Comparison of ENCODE assay signal across 18 cellular contexts in the genomic region with DNA sequence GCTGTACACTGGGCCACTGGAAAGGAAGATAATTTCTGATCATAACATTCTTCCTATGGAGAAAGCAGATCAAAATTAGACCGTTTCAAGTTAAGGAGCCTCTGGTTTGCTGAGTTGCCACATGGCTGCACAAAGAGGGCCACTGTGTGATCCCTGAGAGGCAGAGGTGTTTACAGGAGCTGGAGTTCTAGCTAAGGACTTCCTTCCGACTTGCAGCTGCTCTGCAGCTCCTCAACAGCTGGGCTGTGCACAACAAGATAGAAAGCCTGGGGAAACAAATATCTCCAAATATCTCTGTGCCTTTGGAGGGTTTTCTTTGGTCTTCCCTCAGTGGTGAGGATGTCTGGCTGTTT. TPM values are rescaled to one million over a fixed set of nuclear protein-coding genes. Genes with fewer than 3 reads are reported as not detected.
A peak's percentile ranks its signal among the peaks of the same experiment; 100 is the strongest.
DNase-seq lines count a peak whose midpoint lies in the region; ATAC-seq and TF ChIP-seq lines count a peak whose summit lies in the region.
"Had no signal": no experiment of that assay in that cellular context is flagged by ENCODE, and none has a peak within 500 bp of the region (broad histone marks: within the 10 kb centered on the region; RNA-seq: fewer than 3 reads in every experiment).

No MANE protein-coding gene starts in this region.

- DNase-seq in DMS 273 (lab: John Stamatoyannopoulos, UW; ENCODE audit: unreplicated experiment) (peak; percentile 45), DMS 273 treated with DMSO at 0.1 percent for 48 hours (lab: John Stamatoyannopoulos, UW) (no peak), RWPE1 (ENCODE audit: low spot score) (no peak), sciatic nerve (ENCODE audit: low spot score) (no peak), prostate gland (ENCODE audit: low spot score) (no peak), D341Med (ENCODE audit: low spot score) (no peak)
- DNase-seq: activated CD8-positive, alpha-beta T cell treated with anti-CD3 and anti-CD28 coated beads for 36 hours; activated effector memory CD4-positive, alpha-beta T cell treated with Interleukin-2 at 50 U/mL for 16 hours; Caco-2; glutamatergic neuron; H9; kidney glomerular epithelial cell; natural killer cell had no signal

- POLR2A ChIA-PET in RWPE1 (lab: Yijun Ruan, JAX; ENCODE audit: low non-redundant PET): no interaction called here

- no peaks in the 10 kb centered on the region for H3K36me3 ChIP-seq in prostate gland
- H3K36me3 ChIP-seq: breast epithelium had no signal

- CTCF ChIA-PET in RWPE1 (lab: Yijun Ruan, JAX): interaction anchor here (1.0 kb wide), 1 partner anchor 31 kb away, joined by 3 read pairs; no protein-coding TSS in a partner anchor

- no peaks in the 10 kb centered on the region for H3K9me3 ChIP-seq in prostate gland
- H3K9me3 ChIP-seq: breast epithelium, Caco-2 had no signal

- no peaks in the 10 kb centered on the region for H3K27me3 ChIP-seq in prostate gland (replicated peaks; ENCODE audit: insufficient read depth)
- H3K27me3 ChIP-seq: breast epithelium had no signal

- intact Hi-C loops in sciatic nerve (cut with DNase I) (no loop called here), prostate gland (cut with DNase I) (no loop called here)

- ATAC-seq in HG03097 (IDR thresholded peaks at IDR 0.05; ENCODE audit: low FRiP score, unreplicated experiment) (peak; percentile 91), sciatic nerve (peak; percentile 74), HG03571 (IDR thresholded peaks at IDR 0.05; ENCODE audit: unreplicated experiment) (no peak)
- ATAC-seq: activated CD8-positive, alpha-beta T cell treated with anti-CD3 and anti-CD28 coated beads for 36 hours; natural killer cell had no signal

- no peak for TF ChIP-seq POLR2A in prostate gland (IDR thresholded peaks at IDR 0.05)

- H3K4me1 ChIP-seq in prostate gland (replicated peaks): peaks cover 14% of the 10 kb centered on the region
- H3K4me1 ChIP-seq: breast epithelium, Caco-2 had no signal

- TF ChIP-seq CTCF in RWPE1 (conservative IDR thresholded peaks at IDR 0.05; ENCODE audit: low read depth) (no peak), prostate gland (IDR thresholded peaks at IDR 0.05) (no peak)

- H3K27ac ChIP-seq in RWPE1 (peak overlapping the region; percentile 89), prostate gland (no peak overlapping the region)
- H3K27ac ChIP-seq: 22Rv1, breast epithelium, KMS-11 had no signal

- H3K4me3 ChIP-seq in prostate gland: no peak overlapping the region
- H3K4me3 ChIP-seq: breast epithelium had no signal

- WGBS in prostate gland: 30% methylated on average over 2 of the region's 2 CpGs

RNA-seq across cellular contexts. Expression of a gene that starts 26.8 kb away (rescaled TPM):
- total RNA-seq in sciatic nerve (34.6 TPM), prostate gland (10 to 100 TPM; 28.9 to 43.9 TPM)
